6 cellular contexts compared by ENCODE assay signal in the genomic region with DNA sequence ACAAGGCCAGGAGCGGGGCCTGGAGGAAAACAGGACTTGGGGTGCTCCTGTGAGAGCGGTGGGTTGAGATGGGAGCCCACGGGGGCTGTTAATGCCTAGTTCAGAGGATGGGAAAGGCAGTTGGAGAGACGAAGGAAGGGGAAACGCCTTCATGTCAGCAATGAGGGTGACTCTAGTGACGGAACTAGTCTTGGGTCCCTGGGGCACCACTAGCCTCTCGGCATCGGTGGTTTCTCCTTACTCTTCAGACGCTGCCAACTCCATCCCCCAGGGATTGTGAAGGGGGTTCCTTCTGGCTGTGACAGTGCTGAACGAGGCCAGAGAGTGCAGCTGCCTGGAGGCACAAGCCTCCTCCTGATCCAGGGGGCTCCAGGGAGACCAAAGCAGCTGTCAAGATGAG. TPM values are rescaled to one million over a fixed set of nuclear protein-coding genes. Genes with fewer than 3 reads are reported as not detected.
DNase-seq lines count a peak whose midpoint lies in the region; ATAC-seq lines count a peak whose summit lies in the region.

No MANE protein-coding gene starts in this region.

- DNase-seq in DMS79 treated with DMSO at 0.1 percent for 48 hours (lab: John Stamatoyannopoulos, UW): peak; percentile 44
- peak in 1 of 2 donors; percentile 30 for DNase-seq in memory B cell (ENCODE audit: low spot score in 2 of 2)
- no peak for DNase-seq in DMS153 (lab: John Stamatoyannopoulos, UW)
- no peak for DNase-seq in anterior cingulate cortex (lab: John Stamatoyannopoulos, UW)

- no peaks in the 10 kb centered on the region for H3K27me3 Mint-ChIP-seq in activated T-helper 17 cell treated with anti-CD3 and anti-CD28 coated beads, Interleukin-2, amount 50 U/mL, for 72 hours
- no peaks in the 10 kb centered on the region for H3K27me3 Mint-ChIP-seq in memory B cell

- H3K4me3 Mint-ChIP-seq in activated T-helper 17 cell treated with anti-CD3 and anti-CD28 coated beads, Interleukin-2, amount 50 U/mL, for 72 hours: peak overlapping the region; percentile 95
- peak overlapping the region; percentile 89 for H3K4me3 Mint-ChIP-seq in memory B cell

- peak overlapping the region; percentile 93 for H3K27ac Mint-ChIP-seq in activated T-helper 17 cell treated with anti-CD3 and anti-CD28 coated beads, Interleukin-2, amount 50 U/mL, for 72 hours
- H3K27ac Mint-ChIP-seq in memory B cell: peak overlapping the region; percentile 70

- H3K9me3 Mint-ChIP-seq in activated T-helper 17 cell treated with anti-CD3 and anti-CD28 coated beads, Interleukin-2, amount 50 U/mL, for 72 hours: no peaks in the 10 kb centered on the region
- H3K9me3 Mint-ChIP-seq in memory B cell: no peaks in the 10 kb centered on the region

- peak; percentile 8 for ATAC-seq in activated T-helper 17 cell treated with anti-CD3 and anti-CD28 coated beads, Interleukin-2, amount 50 U/mL, for 72 hours (replicated peaks)
- ATAC-seq in memory B cell (ENCODE audit: low read depth) (peak; percentile 52), GM21390 (IDR thresholded peaks at IDR 0.05; ENCODE audit: unreplicated experiment) (no peak)

- peaks cover 30% of the 10 kb centered on the region for H3K4me1 Mint-ChIP-seq in activated T-helper 17 cell treated with anti-CD3 and anti-CD28 coated beads, Interleukin-2, amount 50 U/mL, for 72 hours
- H3K4me1 Mint-ChIP-seq in memory B cell: peaks cover 35% of the 10 kb centered on the region

- H3K36me3 Mint-ChIP-seq in activated T-helper 17 cell treated with anti-CD3 and anti-CD28 coated beads, Interleukin-2, amount 50 U/mL, for 72 hours (ENCODE audit: low read depth): peaks cover 27% of the 10 kb centered on the region
- peaks cover 4% of the 10 kb centered on the region for H3K36me3 Mint-ChIP-seq in memory B cell

RNA-seq across cellular contexts. Expression of a gene that starts 0.7 kb away (rescaled TPM):
- 100 to 1,000 TPM in 1 of 2 donors, 10 to 100 TPM in 1; 66.9 to 103 TPM for total RNA-seq in activated T-helper 17 cell treated with anti-CD3 and anti-CD28 coated beads, Interleukin-2, amount 50 U/mL, for 72 hours

RNA-seq across cellular contexts. Expression of a gene that starts 9.2 kb away (rescaled TPM):
- total RNA-seq in activated T-helper 17 cell treated with anti-CD3 and anti-CD28 coated beads, Interleukin-2, amount 50 U/mL, for 72 hours: under 1 TPM; 0.61 to 0.69 TPM

RNA-seq across cellular contexts. Expression of a gene that starts 9.6 kb away (rescaled TPM):
- 10 to 100 TPM; 47.4 to 54.4 TPM for total RNA-seq in activated T-helper 17 cell treated with anti-CD3 and anti-CD28 coated beads, Interleukin-2, amount 50 U/mL, for 72 hours

RNA-seq across cellular contexts. Expression of a gene that starts 20.6 kb away (rescaled TPM):
- 10 to 100 TPM; 71.6 to 83.4 TPM for total RNA-seq in activated T-helper 17 cell treated with anti-CD3 and anti-CD28 coated beads, Interleukin-2, amount 50 U/mL, for 72 hours

RNA-seq across cellular contexts. Expression of a gene that starts 37.2 kb away (rescaled TPM):
- 10 to 100 TPM; 27.4 to 30.3 TPM for total RNA-seq in activated T-helper 17 cell treated with anti-CD3 and anti-CD28 coated beads, Interleukin-2, amount 50 U/mL, for 72 hours
